20 cellular contexts compared by ENCODE assay signal in genomic region chr6:83927470-83927869, GRCh38.
DNase-seq lines count a peak whose midpoint lies in the region; ATAC-seq and TF ChIP-seq lines count a peak whose summit lies in the region.
"Had no signal": no experiment of that assay in that cellular context is flagged by ENCODE, and none has a peak within 500 bp of the region (broad histone marks: within the 10 kb centered on the region; RNA-seq: fewer than 3 reads in every experiment).

No MANE protein-coding gene starts in this region.

- CTCF ChIA-PET in IMR-90 (lab: Yijun Ruan, JAX), result no interaction called here

- H2BK15ac ChIP-seq in IMR-90 (ENCODE audit: low read depth, low read length) (no peak overlapping the region), neuronal stem cell (ENCODE audit: low read length) (no peak overlapping the region)

- no peak overlapping the region for H3K27ac ChIP-seq in GM23338 (ENCODE audit: low read depth)
- no peak overlapping the region for H3K27ac ChIP-seq in IMR-90 (ENCODE audit: insufficient read depth, low read length)
- no peak overlapping the region for H3K27ac ChIP-seq in neuronal stem cell (replicated peaks; ENCODE audit: low read length)
- H3K27ac ChIP-seq: HL-60 had no signal

- H3K27ac Mint-ChIP-seq in GM23338, result peak overlapping the region; percentile 47; the same call in 1 of the 2 replicates
- H3K27ac Mint-ChIP-seq in nephron progenitor cell, result peak overlapping the region; percentile 98
- H3K27ac Mint-ChIP-seq: CD4-positive, CD25-positive, alpha-beta regulatory T cell; HFFc6; IgD-negative memory B cell had no signal

- H3K9me3 Mint-ChIP-seq in GM23338 (no peaks in the 10 kb centered on the region), nephron progenitor cell (peaks cover 3% of the 10 kb centered on the region)
- H3K9me3 Mint-ChIP-seq: HFFc6, IgD-negative memory B cell had no signal

- H4K20me1 ChIP-seq in GM23338 (replicated peaks; ENCODE audit: insufficient read depth) (no peaks in the 10 kb centered on the region), IMR-90 (ENCODE audit: insufficient read depth, low read length) (no peaks in the 10 kb centered on the region)

- H3K4me3 Mint-ChIP-seq in GM23338 (no peak overlapping the region), nephron progenitor cell (no peak overlapping the region)
- H3K4me3 Mint-ChIP-seq: CD4-positive, CD25-positive, alpha-beta regulatory T cell; HFFc6; IgD-negative memory B cell had no signal

- no peaks in the 10 kb centered on the region for H3K9me2 ChIP-seq in GM23338 (ENCODE audit: insufficient read depth)

- no peaks in the 10 kb centered on the region for H3K79me1 ChIP-seq in IMR-90 (ENCODE audit: low read depth in 1 of 2, low read length in 2 of 2)
- H3K79me1 ChIP-seq in neuronal stem cell (ENCODE audit: low read depth, low read length), result no peaks in the 10 kb centered on the region

- H3K9me1 ChIP-seq in IMR-90 (ENCODE audit: insufficient read depth, low read length), result peaks cover 3% of the 10 kb centered on the region; the same call in 1 of the 2 replicates

- no peak overlapping the region for H3K9ac ChIP-seq in IMR-90 (ENCODE audit: low read depth, low read length)
- no peak overlapping the region for H3K9ac ChIP-seq in neuronal stem cell (ENCODE audit: low read depth, low read length, poor library complexity)

- no peak overlapping the region for H2AFZ ChIP-seq in GM23338
- H2AFZ ChIP-seq in IMR-90 (replicated peaks; ENCODE audit: low read length, poor library complexity), result no peak overlapping the region
- no peak overlapping the region for H2AFZ ChIP-seq in neuronal stem cell (ENCODE audit: low read length)

- H2BK5ac ChIP-seq in IMR-90 (ENCODE audit: low read depth, low read length, poor library complexity, severe bottlenecking) (no peak overlapping the region), neuronal stem cell (ENCODE audit: low read length) (no peak overlapping the region)

- intact Hi-C loops in IMR-90 (cut with micrococcal nuclease), result no loop called here
- intact Hi-C loops in Right ventricle myocardium superior (cut with DNase I), result no loop called here

- H3K4me1 ChIP-seq in GM23338 (ENCODE audit: insufficient read depth), result no peaks in the 10 kb centered on the region
- no peaks in the 10 kb centered on the region for H3K4me1 ChIP-seq in IMR-90 (ENCODE audit: control insufficient read depth, insufficient read depth, low read length)
- H3K4me1 ChIP-seq in neuronal stem cell (ENCODE audit: control insufficient read depth in 2 of 2, insufficient read depth in 1 of 2, low read depth in 1 of 2, low read length in 2 of 2), result no peaks in the 10 kb centered on the region
- H3K4me1 ChIP-seq: BE2C, Caco-2 had no signal

- H3K4me3 ChIP-seq in GM23338 (no peak overlapping the region), IMR-90 (ENCODE audit: insufficient read depth, low read depth, low read length) (no peak overlapping the region), fibroblast of villous mesenchyme (ENCODE audit: low read depth, low read length) (no peak overlapping the region), neuronal stem cell (ENCODE audit: low read length in 2 of 2) (no peak overlapping the region)

- H3K18ac ChIP-seq in IMR-90 (ENCODE audit: low read depth, low read length) (no peak overlapping the region), neuronal stem cell (ENCODE audit: low read length) (no peak overlapping the region)

- no peak overlapping the region for H2BK20ac ChIP-seq in IMR-90 (ENCODE audit: low read depth, low read length)

- no peak overlapping the region for H2AK5ac ChIP-seq in IMR-90 (ENCODE audit: low read depth, low read length)
- no peak overlapping the region for H2AK5ac ChIP-seq in neuronal stem cell (ENCODE audit: low read depth, low read length)

- H3F3A ChIP-seq in GM23338 (replicated peaks; ENCODE audit: low read depth), result no peaks in the 10 kb centered on the region

- no peak overlapping the region for H3K4me2 ChIP-seq in GM23338
- H3K4me2 ChIP-seq in IMR-90 (ENCODE audit: low read depth, low read length), result no peak overlapping the region
- no peak overlapping the region for H3K4me2 ChIP-seq in neuronal stem cell (ENCODE audit: insufficient read depth, low read length, poor library complexity, severe bottlenecking)

- no peak for ATAC-seq in GM23338
- no peak for ATAC-seq in IMR-90 (ENCODE audit: low read depth)
- no peak for ATAC-seq in Right ventricle myocardium superior (ENCODE audit: poor library complexity)
- ATAC-seq in HG03097 (IDR thresholded peaks at IDR 0.05; ENCODE audit: low FRiP score, unreplicated experiment), result no peak

- dilution Hi-C loops in IMR-90 (cut with HindIII; ENCODE audit: low sequenced_read_pairs, unreplicated experiment), result no loop called here

- H2BK120ac ChIP-seq in IMR-90 (ENCODE audit: low read depth, low read length) (no peak overlapping the region), neuronal stem cell (ENCODE audit: low read depth, low read length) (no peak overlapping the region)

- H3K36me3 ChIP-seq in GM23338 (ENCODE audit: insufficient read depth) (no peaks in the 10 kb centered on the region), IMR-90 (ENCODE audit: control insufficient read depth, insufficient read depth, low read length) (peaks cover 3% of the 10 kb centered on the region; the same call in 1 of the 2 replicates), neuronal stem cell (replicated peaks in 1 of 2; ENCODE audit: control insufficient read depth in 2 of 2, insufficient read depth in 2 of 2, low read length in 2 of 2) (peaks cover 2 to 20% of the 10 kb centered on the region in 2 donors)

- BruUV-seq in IMR-90 (replicated peaks; lab: Mats Ljungman, UMichigan), result no TSS peak

- H3K27me3 Mint-ChIP-seq in GM23338 (ENCODE audit: insufficient read depth, low read depth, poor library complexity), result peaks cover 4% of the 10 kb centered on the region
- H3K27me3 Mint-ChIP-seq in nephron progenitor cell (ENCODE audit: low read depth, poor library complexity), result no peaks in the 10 kb centered on the region
- H3K27me3 Mint-ChIP-seq: CD4-positive, CD25-positive, alpha-beta regulatory T cell; IgD-negative memory B cell had no signal

- H3K27me3 ChIP-seq in GM23338 (ENCODE audit: insufficient read depth) (no peaks in the 10 kb centered on the region), IMR-90 (ENCODE audit: control insufficient read depth, insufficient read depth, low read length) (no peaks in the 10 kb centered on the region), neuronal stem cell (ENCODE audit: control insufficient read depth in 3 of 3, insufficient read depth in 3 of 3, low read depth in 1 of 3, low read length in 3 of 3) (no peaks in the 10 kb centered on the region)
- H3K27me3 ChIP-seq: BE2C had no signal

- H2BK12ac ChIP-seq in neuronal stem cell (ENCODE audit: low read length), result no peak overlapping the region

- WGBS in IMR-90 (ENCODE audit: extremely low coverage in 2 of 2, insufficient read length in 1 of 2), 2 experiments, result no CpG with 5 or more reads among the region's 2 CpGs
- WGBS in neuronal stem cell (ENCODE audit: extremely low coverage in 2 of 2, insufficient read length in 2 of 2, insufficient replicate concordance in 1 of 2), 2 donors, result no CpG with 5 or more reads among the region's 2 CpGs

- DNase-seq in GM23338 (ENCODE audit: low spot score), result no peak
- DNase-seq in IMR-90, result peak; percentile 2
- DNase-seq in fibroblast of villous mesenchyme (ENCODE audit: low read depth), result peak; percentile 7
- DNase-seq in nephron progenitor cell, result no peak
- DNase-seq in neuronal stem cell (ENCODE audit: low spot score), result no peak
- no peak for DNase-seq in NCI-H187 (lab: John Stamatoyannopoulos, UW)
- DNase-seq in Right ventricle myocardium superior, result no peak
- DNase-seq: ACHN; BE2C; C1 segment of cervical spinal cord; Caco-2; CD4-positive, CD25-positive, alpha-beta regulatory T cell; GF-D8; HCEC 1CT; HFFc6; Kasumi-1; KG1 had no signal

- in situ Hi-C loops in IMR-90 (cut with MboI; ENCODE audit: low sequenced_read_pairs), result no loop called here

- POLR2A ChIA-PET in IMR-90 (lab: Charles Lee; ENCODE audit: unreplicated experiment), result no interaction called here

- H4K5ac ChIP-seq in IMR-90 (ENCODE audit: low read depth, low read length), result no peak overlapping the region

- no peak overlapping the region for H4K91ac ChIP-seq in IMR-90 (ENCODE audit: insufficient read depth, low read depth, low read length)
- no peak overlapping the region for H4K91ac ChIP-seq in neuronal stem cell (ENCODE audit: low read depth, low read length, poor library complexity)

- no peak for TF ChIP-seq CTCF in GM23338 (conservative IDR thresholded peaks at IDR 0.05; ENCODE audit: low read depth in 2 of 2)
- TF ChIP-seq CTCF in IMR-90 (conservative IDR thresholded peaks at IDR 0.05; ENCODE audit: low read depth, low read length), result no peak
- TF ChIP-seq CTCF in fibroblast of villous mesenchyme (IDR thresholded peaks at IDR 0.05; ENCODE audit: insufficient read depth, low read depth, low read length), result no peak
- no peak for TF ChIP-seq CTCF in nephron progenitor cell (IDR thresholded peaks at IDR 0.05)

- H3K23ac ChIP-seq in IMR-90 (ENCODE audit: low read depth, low read length) (no peak overlapping the region), neuronal stem cell (ENCODE audit: low read depth, low read length, poor library complexity) (no peak overlapping the region)

- H2AK9ac ChIP-seq in IMR-90 (replicated peaks; ENCODE audit: low read depth, low read length, poor library complexity), result no peak overlapping the region

- no peak for TF ChIP-seq RAD21 in IMR-90 (IDR thresholded peaks at IDR 0.05; ENCODE audit: low read length)

- H3K79me2 ChIP-seq in GM23338 (replicated peaks; ENCODE audit: insufficient read depth), result no peaks in the 10 kb centered on the region

- H3K14ac ChIP-seq in IMR-90 (replicated peaks; ENCODE audit: low read depth, low read length) (no peak overlapping the region), neuronal stem cell (ENCODE audit: low read length) (no peak overlapping the region)

- H3K4ac ChIP-seq in IMR-90 (ENCODE audit: low read depth, low read length) (no peak overlapping the region), neuronal stem cell (ENCODE audit: low read length) (no peak overlapping the region)

- H3K4me1 Mint-ChIP-seq in GM23338 (no peaks in the 10 kb centered on the region), nephron progenitor cell (peaks cover 18% of the 10 kb centered on the region)

- TF ChIP-seq POLR2A in IMR-90 (IDR thresholded peaks at IDR 0.05; ENCODE audit: low read depth, low read length), result no peak

- no peak overlapping the region for H3K56ac ChIP-seq in IMR-90 (ENCODE audit: extremely low read depth, insufficient read depth, low read length)

- H3K9me3 ChIP-seq in IMR-90 (ENCODE audit: control insufficient read depth, insufficient read depth, low read length) (no peaks in the 10 kb centered on the region), neuronal stem cell (replicated peaks in 1 of 2; ENCODE audit: control insufficient read depth in 2 of 2, insufficient read depth in 1 of 2, low read depth in 1 of 2, low read length in 2 of 2) (peaks cover 0 to 4% of the 10 kb centered on the region in 2 donors)
- H3K9me3 ChIP-seq: BE2C, Caco-2 had no signal

- H3K36me3 Mint-ChIP-seq in GM23338 (ENCODE audit: low read depth), result peaks cover 5% of the 10 kb centered on the region; the same call in 2 of the 3 replicates
- H3K36me3 Mint-ChIP-seq in nephron progenitor cell (ENCODE audit: low read depth), result peaks cover 43% of the 10 kb centered on the region

- no peak overlapping the region for H4K8ac ChIP-seq in IMR-90 (ENCODE audit: low read depth in 2 of 2, low read length in 2 of 2)
- no peak overlapping the region for H4K8ac ChIP-seq in neuronal stem cell (ENCODE audit: low read depth, low read length)

TF ChIP-seq in IMR-90, 13 proteins besides CTCF, POLR2A, EP300 and RAD21 (continues in another document):
- TF ChIP-seq CEBPB (IDR thresholded peaks at IDR 0.05; ENCODE audit: low read depth, low read length), result peak; percentile 71

Comparison
In these comparisons a context has a peak if more than half of its experiments do, and no peak if none do; other contexts are left out.
1. DNase-seq: peak in IMR-90 (single experiment) and fibroblast of villous mesenchyme (single experiment); none in GM23338 (single experiment), nephron progenitor cell (single experiment), neuronal stem cell (single experiment), NCI-H187 (0 of 2) and Right ventricle myocardium superior (single experiment).